Comparison of ENCODE assay signal across 1 cellular context in genomic region chr2:24930768-24931167, GRCh38.
TF ChIP-seq lines count a peak whose summit lies in the region.

No MANE protein-coding gene starts in this region.

TF ChIP-seq in GM23338, 12 proteins besides CTCF, POLR2A, EP300 and RAD21 (continued from another document):
- TF ChIP-seq ZNF462 (CRISPR knock-in tag; IDR thresholded peaks at IDR 0.05) (no peak), JUNB (IDR thresholded peaks at IDR 0.05; ENCODE audit: unreplicated experiment) (no peak), REST (IDR thresholded peaks at IDR 0.05; ENCODE audit: unreplicated experiment) (no peak), CREB1 (CRISPR knock-in tag; IDR thresholded peaks at IDR 0.05; ENCODE audit: low read depth) (no peak)
